8 cellular contexts compared by ENCODE assay signal in genomic region chr3:58010562-58010961, GRCh38. TPM values are rescaled to one million over a fixed set of nuclear protein-coding genes. Genes with fewer than 3 reads are reported as not detected.
DNase-seq lines count a peak whose midpoint lies in the region; ATAC-seq and TF ChIP-seq lines count a peak whose summit lies in the region.

No MANE protein-coding gene starts in this region.

- H3K27me3 Mint-ChIP-seq in activated T-cell treated with anti-CD3 and anti-CD28 coated beads, Interleukin-2, amount 50 U/mL, for 4 hours (ENCODE audit: low read depth): no peaks in the 10 kb centered on the region
- peaks cover 7% of the 10 kb centered on the region for H3K27me3 Mint-ChIP-seq in brain

- H3K4me3 ChIP-seq in right lobe of liver (peak overlapping the region; percentile 85 to 97 (median 92)), tibial artery (peak overlapping the region; percentile 87)

- H3K4me1 ChIP-seq in right lobe of liver (peaks cover 0 to 48% (median 17%) of the 10 kb centered on the region in 4 donors), tibial artery (peaks cover 4 to 65% (median 48%) of the 10 kb centered on the region in 4 donors)

- H3K27ac Mint-ChIP-seq in brain: peak overlapping the region in 1 of 5 experiments; percentile 48

- H3K36me3 ChIP-seq in right lobe of liver (no peaks in the 10 kb centered on the region), tibial artery (no peaks in the 10 kb centered on the region)

- no peaks in the 10 kb centered on the region for H3K9me3 Mint-ChIP-seq in activated T-cell treated with anti-CD3 and anti-CD28 coated beads, Interleukin-2, amount 50 U/mL, for 4 hours
- H3K9me3 Mint-ChIP-seq in brain: no peaks in the 10 kb centered on the region

- H3K4me1 Mint-ChIP-seq in activated T-cell treated with anti-CD3 and anti-CD28 coated beads, Interleukin-2, amount 50 U/mL, for 4 hours (ENCODE audit: low read depth): peaks cover 35% of the 10 kb centered on the region
- peaks cover 44% of the 10 kb centered on the region for H3K4me1 Mint-ChIP-seq in brain

- H3K9me3 ChIP-seq in right lobe of liver: no peaks in the 10 kb centered on the region
- H3K9me3 ChIP-seq in tibial artery: no peaks in the 10 kb centered on the region

- H3K27me3 ChIP-seq in right lobe of liver: no peaks in the 10 kb centered on the region
- H3K27me3 ChIP-seq in tibial artery: no peaks in the 10 kb centered on the region

- DNase-seq in activated T-cell treated with anti-CD3 and anti-CD28 coated beads, Interleukin-2, amount 50 U/mL, for 4 hours: no peak
- DNase-seq in activated T-cell treated with anti-CD3 and anti-CD28 coated beads for 4 hours (no peak), right lobe of liver (no peak), tibial artery (no peak), A172 (ENCODE audit: low spot score) (no peak)

- TF ChIP-seq POLR2A in right lobe of liver (IDR thresholded peaks at IDR 0.05): no peak

- TF ChIP-seq CTCF in brain (conservative IDR thresholded peaks at IDR 0.05) (no peak), right lobe of liver (IDR thresholded peaks at IDR 0.05) (no peak), tibial artery (IDR thresholded peaks at IDR 0.05) (no peak)

- peaks cover 2% of the 10 kb centered on the region for H3K36me3 Mint-ChIP-seq in activated T-cell treated with anti-CD3 and anti-CD28 coated beads, Interleukin-2, amount 50 U/mL, for 4 hours (ENCODE audit: insufficient read depth)
- peaks cover 4% of the 10 kb centered on the region for H3K36me3 Mint-ChIP-seq in brain

- 42% methylated on average over 5 of the region's 5 CpGs for WGBS in right lobe of liver (ENCODE audit: insufficient coverage, low coverage, low lambda C conversion rate, missing lambda C conversion rate)

- peak overlapping the region; percentile 55 for H3K4me3 Mint-ChIP-seq in activated T-cell treated with anti-CD3 and anti-CD28 coated beads, Interleukin-2, amount 50 U/mL, for 4 hours
- H3K4me3 Mint-ChIP-seq in brain: peak overlapping the region; percentile 86 to 92 (median 90)

- ATAC-seq in activated T-cell treated with anti-CD3 and anti-CD28 coated beads, Interleukin-2, amount 50 U/mL, for 4 hours: no peak
- ATAC-seq in right lobe of liver (no peak), HG02973 (IDR thresholded peaks at IDR 0.05; ENCODE audit: unreplicated experiment) (no peak), GM21786 (IDR thresholded peaks at IDR 0.05; ENCODE audit: unreplicated experiment) (no peak)

- intact Hi-C loops in right lobe of liver (cut with DNase I): no loop called here
- intact Hi-C loops in tibial artery (cut with DNase I; ENCODE audit: low total_unique reads): no loop called here

- H3K27ac ChIP-seq in right lobe of liver (peak overlapping the region; percentile 83 to 94 (median 90)), tibial artery (peak overlapping the region; percentile 74 to 78)

RNA-seq across cellular contexts. Expression of gene FLNB, which starts 2.3 kb away (rescaled TPM):
- 10 to 100 TPM; 16.4 to 23.4 (median 19.4) TPM for total RNA-seq in activated T-cell treated with anti-CD3 and anti-CD28 coated beads, Interleukin-2, amount 50 U/mL, for 4 hours
- 27.6 TPM for polyA plus RNA-seq in brain (ENCODE audit: insufficient read depth, low read depth, low replicate concordance)
- total RNA-seq in right lobe of liver: 100 to 1,000 TPM in 2 of 6 experiments, 10 to 100 TPM in 4; 48.4 to 109 (median 97.8) TPM
- 225 and 260 TPM in 2 replicates for total RNA-seq in A172 (2014; rRNA removed; shearing (Covaris generic))
